In genomic region chr6:110609101-110609500, GRCh38 we compare ENCODE assay signal across 35 cellular contexts.
DNase-seq lines count a peak whose midpoint lies in the region; ATAC-seq and TF ChIP-seq lines count a peak whose summit lies in the region.
"Had no signal": no experiment of that assay in that cellular context is flagged by ENCODE, and none has a peak within 500 bp of the region (broad histone marks: within the 10 kb centered on the region; RNA-seq: fewer than 3 reads in every experiment).

No MANE protein-coding gene starts in this region.

- H3K4me1 ChIP-seq in left ventricle myocardium inferior = peaks cover 13% of the 10 kb centered on the region
- H3K4me1 ChIP-seq in esophagus squamous epithelium = no peaks in the 10 kb centered on the region
- H3K4me1 ChIP-seq in SJCRH30 = no peaks in the 10 kb centered on the region
- H3K4me1 ChIP-seq in left lung = peaks cover 0 to 10% of the 10 kb centered on the region in 2 donors
- H3K4me1 ChIP-seq: BE2C, colonic mucosa had no signal

- intact Hi-C loops in left ventricle myocardium inferior (cut with micrococcal nuclease) (no loop called here), posterior cingulate gyrus (cut with DNase I) (loop anchor here (2.0 kb wide), 1 partner anchor 50 kb away; no protein-coding TSS in a partner anchor), esophagus squamous epithelium (cut with DNase I) (no loop called here), left lung (cut with DNase I) (no loop called here)

- no peak for TF ChIP-seq POLR2A in esophagus squamous epithelium (IDR thresholded peaks at IDR 0.05)

- 48 to 67% methylated on average over 2 of the region's 2 CpGs for WGBS in esophagus squamous epithelium, 2 donors

- H3K36me3 ChIP-seq in left ventricle myocardium inferior (peaks cover 18% of the 10 kb centered on the region), esophagus squamous epithelium (peaks cover 0 to 36% (median 0%) of the 10 kb centered on the region in 3 donors), SJCRH30 (no peaks in the 10 kb centered on the region; the same call in 1 of the 2 replicates), left lung (peaks cover 0 to 4% of the 10 kb centered on the region in 2 donors)
- H3K36me3 ChIP-seq: BE2C, brain microvascular endothelial cell, colonic mucosa, HAP-1 had no signal

- H3K27ac ChIP-seq in left ventricle myocardium inferior (replicated peaks) (peak overlapping the region; percentile 35), esophagus squamous epithelium (no peak overlapping the region), SJCRH30 (no peak overlapping the region), coronary artery (no peak overlapping the region), left lung (no peak overlapping the region)
- H3K27ac ChIP-seq: brain microvascular endothelial cell, colonic mucosa, epithelial cell of prostate, hepatocyte, stomach had no signal

- DNase-seq in NCI-H446 treated with DMSO at 0.1 percent for 48 hours (lab: John Stamatoyannopoulos, UW) (peak; percentile 13), cerebellum (ENCODE audit: low spot score) (peak; percentile 36), left ventricle myocardium inferior (no peak), posterior cingulate gyrus (peak in 6 of 10 donors; percentile 40 to 92 (median 62)), esophagus squamous epithelium (lab: John Stamatoyannopoulos, UW) (no peak), SJCRH30 (no peak), coronary artery (ENCODE audit: low spot score) (no peak), left lung (no peak)
- DNase-seq: ACHN; activated CD4-positive, alpha-beta memory T cell treated with anti-CD3 and anti-CD28 coated beads, Interleukin-2, amount 10 ng/mL, durations not matched to agents 7 days and 5 days; activated CD8-positive, alpha-beta memory T cell treated with anti-CD3 and anti-CD28 coated beads, Interleukin-2, amount 50 U/mL, for 48 hours; activated naive CD4-positive, alpha-beta T cell treated with Interleukin-2 at 50 U/mL for 16 hours; BE2C; brain microvascular endothelial cell; CD8-positive, alpha-beta memory T cell; colonic mucosa; DMS 273 treated with DMSO at 0.1 percent for 48 hours; effector memory CD4-positive, alpha-beta T cell; foreskin fibroblast; KBM-7; left colon; NCI-H1092 treated with DMSO at 0.1 percent for 48 hours; NCI-H187; NCI-H2171 treated with DMSO at 0.1 percent for 48 hours; NCI-H524 treated with DMSO at 0.1 percent for 48 hours; NK-92 treated with Interleukin-12 subunit alpha and Interleukin-12 subunit beta, amount 100 ng/mL, for 24 hours; stimulated activated CD4-positive, alpha-beta T cell treated with anti-CD3 and anti-CD28 coated beads, Interleukin-12 subunit alpha, Interleukin-12 subunit beta, amount 100 ng/mL, for 4 hours; stimulated activated CD4-positive, alpha-beta T cell treated with anti-CD3 and anti-CD28 coated beads, Interleukin-4, amount 100 ng/mL, for 1 hour; stomach had no signal

- H3K4me3 ChIP-seq in left ventricle myocardium inferior = no peak overlapping the region
- H3K4me3 ChIP-seq in esophagus squamous epithelium = no peak overlapping the region
- H3K4me3 ChIP-seq in SJCRH30 = no peak overlapping the region
- no peak overlapping the region for H3K4me3 ChIP-seq in coronary artery
- no peak overlapping the region for H3K4me3 ChIP-seq in left lung
- H3K4me3 ChIP-seq: colonic mucosa, GM12878, HAP-1, hepatocyte, stomach, tibial nerve had no signal

- no peak for ATAC-seq in left lung
- ATAC-seq: GM12878, left colon, sciatic nerve had no signal

- TF ChIP-seq CTCF in left ventricle myocardium inferior (IDR thresholded peaks at IDR 0.05; ENCODE audit: borderline replicate concordance) = no peak
- TF ChIP-seq CTCF in esophagus squamous epithelium (IDR thresholded peaks at IDR 0.05) = no peak
- no peak for TF ChIP-seq CTCF in coronary artery (IDR thresholded peaks at IDR 0.05)
- no peak for TF ChIP-seq CTCF in left lung (IDR thresholded peaks at IDR 0.05)

- no peaks in the 10 kb centered on the region for H3K27me3 ChIP-seq in left ventricle myocardium inferior (ENCODE audit: low read depth)
- H3K27me3 ChIP-seq in esophagus squamous epithelium = no peaks in the 10 kb centered on the region
- H3K27me3 ChIP-seq in SJCRH30 = no peaks in the 10 kb centered on the region
- H3K27me3 ChIP-seq in left lung = no peaks in the 10 kb centered on the region
- H3K27me3 ChIP-seq: BE2C, brain microvascular endothelial cell, colonic mucosa, hepatocyte, stomach, tibial nerve had no signal

- H3K9me3 ChIP-seq in left ventricle myocardium inferior (replicated peaks) (no peaks in the 10 kb centered on the region), esophagus squamous epithelium (no peaks in the 10 kb centered on the region), SJCRH30 (replicated peaks) (no peaks in the 10 kb centered on the region), left lung (no peaks in the 10 kb centered on the region)
- H3K9me3 ChIP-seq: BE2C, colonic mucosa, HAP-1, stomach, tibial nerve had no signal

Comparison
In these comparisons a context has a peak if more than half of its experiments do, and no peak if none do; other contexts are left out.
1. DNase-seq: peak in NCI-H446 treated with DMSO at 0.1 percent for 48 hours (single experiment), cerebellum (single experiment) and posterior cingulate gyrus (6 of 10); none in left ventricle myocardium inferior (single experiment), esophagus squamous epithelium (single experiment), SJCRH30 (0 of 2), coronary artery (single experiment) and left lung (0 of 2).